Comparison of ENCODE assay signal across 8 cellular contexts in the genomic region with DNA sequence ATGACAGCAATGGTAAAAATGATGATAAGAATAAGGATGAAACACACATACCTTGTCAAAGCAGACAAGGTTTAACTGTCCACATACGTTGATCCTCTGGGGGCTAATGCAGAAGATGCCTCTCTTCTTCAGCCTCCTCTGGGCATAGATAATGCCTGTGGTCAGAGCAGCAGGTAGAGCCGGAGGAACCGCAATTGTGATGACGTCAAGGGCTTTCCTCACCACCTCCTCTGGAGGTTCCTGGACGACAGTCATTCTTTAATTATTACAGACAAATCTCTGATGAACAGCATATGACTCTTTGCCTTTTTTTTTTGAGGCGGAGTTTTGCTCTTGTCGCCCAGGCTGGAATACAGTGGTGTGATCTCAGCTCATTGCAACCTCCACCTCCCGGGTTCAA.
"Had no signal": no experiment of that assay in that cellular context is flagged by ENCODE, and none has a peak within 500 bp of the region (broad histone marks: within the 10 kb centered on the region; RNA-seq: fewer than 3 reads in every experiment).

No MANE protein-coding gene starts in this region.

- H3K4me3 Mint-ChIP-seq: HFFc6 had no signal

- H3K27ac Mint-ChIP-seq: HFFc6 had no signal

- FAIRE-seq: K562 had no signal

- H3K36me3 ChIP-seq: HAP-1 had no signal

- DNase-seq: GM23248, GOT3, H7, HFFc6, IMR-90 had no signal

- H3K4me3 ChIP-seq: GM23248, HAP-1, K562 had no signal

- ATAC-seq: HCT116, K562 had no signal
